In genomic region chr1:20370628-20371200, GRCh38 we compare ENCODE assay signal across 18 cellular contexts.
A peak's percentile ranks its signal among the peaks of the same experiment; 100 is the strongest.
DNase-seq lines count a peak whose midpoint lies in the region; ATAC-seq lines count a peak whose summit lies in the region.
"Had no signal": no experiment of that assay in that cellular context is flagged by ENCODE, and none has a peak within 500 bp of the region (broad histone marks: within the 10 kb centered on the region; RNA-seq: fewer than 3 reads in every experiment).

No MANE protein-coding gene starts in this region.

- no peak for ATAC-seq in esophagus mucosa
- ATAC-seq: activated CD4-positive, CD25-positive, alpha-beta regulatory T cell treated with anti-CD3 and anti-CD28 coated beads, Interleukin-2, amount 50 U/mL, for 24 hours; activated naive CD8-positive, alpha-beta T cell treated with anti-CD3 and anti-CD28 coated beads, Interleukin-2, amount 50 U/mL, for 24 hours had no signal

- no peaks in the 10 kb centered on the region for H3K9me3 ChIP-seq in BLaER1
- H3K9me3 ChIP-seq in HAP-1: no peaks in the 10 kb centered on the region
- H3K9me3 ChIP-seq: breast epithelium, MG63, uterus had no signal

- H4K20me1 ChIP-seq in BLaER1: no peaks in the 10 kb centered on the region; the same call in 1 of the 2 replicates

- DNase-seq in EH (ENCODE audit: low read depth) (peak; percentile 21), NCI-H2227 treated with DMSO at 0.1 percent for 48 hours (lab: John Stamatoyannopoulos, UW) (peak; percentile 25), fibroblast of gingiva (ENCODE audit: low read depth) (peak; percentile 65), HAP-1 (ENCODE audit: low spot score in 2 of 2) (no peak), NCI-H2196 treated with DMSO at 0.1 percent for 48 hours (lab: John Stamatoyannopoulos, UW; ENCODE audit: unreplicated experiment) (no peak)
- DNase-seq: activated naive CD8-positive, alpha-beta T cell treated with anti-CD3 and anti-CD28 coated beads, Interleukin-2, amount 50 U/mL, for 24 hours; MG63; NCI-H2107; Right ventricle myocardium superior; stimulated activated CD4-positive, alpha-beta T cell treated with anti-CD3 and anti-CD28 coated beads, Interleukin-4, amount 100 ng/mL, for 4 hours; T-helper 2 cell; uterus had no signal

- H3K4me1 ChIP-seq in BLaER1: peaks cover 23% of the 10 kb centered on the region
- H3K4me1 ChIP-seq in HAP-1: no peaks in the 10 kb centered on the region

- H3K4me2 ChIP-seq in BLaER1: peak overlapping the region; percentile 56
- H3K4me2 ChIP-seq: smooth muscle cell had no signal

- in situ Hi-C loops in HAP-1 (cut with MboI; ENCODE audit: low sequenced_read_pairs): no loop called here

- H3K27me3 ChIP-seq in BLaER1 (peaks cover 28% of the 10 kb centered on the region), HAP-1 (ENCODE audit: low read depth) (peaks cover 28% of the 10 kb centered on the region)

- no peak overlapping the region for H3K9ac ChIP-seq in BLaER1

- no peak overlapping the region for H3K27ac ChIP-seq in BLaER1
- H3K27ac ChIP-seq: breast epithelium, epithelial cell of prostate, uterus had no signal

- H3K36me3 ChIP-seq in BLaER1 (no peaks in the 10 kb centered on the region), HAP-1 (replicated peaks) (no peaks in the 10 kb centered on the region)
- H3K36me3 ChIP-seq: breast epithelium, MG63, uterus had no signal

- H3K4me3 ChIP-seq in BLaER1 (no peak overlapping the region), HAP-1 (no peak overlapping the region)
- H3K4me3 ChIP-seq: breast epithelium, MG63, smooth muscle cell, uterus had no signal

Comparison
In these comparisons a context has a peak if more than half of its experiments do, and no peak if none do; other contexts are left out.
1. DNase-seq: peak in EH (single experiment), NCI-H2227 treated with DMSO at 0.1 percent for 48 hours (single experiment) and fibroblast of gingiva (single experiment); none in HAP-1 (0 of 2) and NCI-H2196 treated with DMSO at 0.1 percent for 48 hours (single experiment).